21 cellular contexts compared by ENCODE assay signal in genomic region chr1:75472971-75473603, GRCh38.
"Had no signal": no experiment of that assay in that cellular context is flagged by ENCODE, and none has a peak within 500 bp of the region (broad histone marks: within the 10 kb centered on the region; RNA-seq: fewer than 3 reads in every experiment).

No MANE protein-coding gene starts in this region.

- H3K27me3 ChIP-seq: body of pancreas, thyroid gland had no signal

- H3K4me1 ChIP-seq: body of pancreas, thyroid gland had no signal

- DNase-seq: activated CD4-positive, alpha-beta T cell treated with anti-CD3 and anti-CD28 coated beads, Interleukin-2, amount 10 ng/mL, durations not matched to agents 24 days and 14 days; activated CD4-positive, CD25-positive, alpha-beta regulatory T cell; activated CD8-positive, alpha-beta memory T cell treated with anti-CD3 and anti-CD28 coated beads, Interleukin-2, amount 50 U/mL, for 4 hours; activated CD8-positive, alpha-beta T cell treated with anti-CD3 and anti-CD28 coated beads, Interleukin-2, amount 10 ng/mL, durations not matched to agents 7 days and 5 days; activated gamma-delta T cell treated with Interleukin-2 at 50 U/mL for 16 hours; activated T-cell treated with anti-CD3 and anti-CD28 coated beads, Interleukin-2, amount 50 U/mL, for 72 hours; amniotic stem cell; body of pancreas; effector memory CD4-positive, alpha-beta T cell; hypothalamus; left ventricle myocardium superior; mesendoderm; retina; stimulated activated CD4-positive, alpha-beta T cell treated with anti-CD3 and anti-CD28 coated beads, Interleukin-12 subunit alpha, Interleukin-12 subunit beta, amount 100 ng/mL, for 4 hours; stimulated activated CD4-positive, alpha-beta T cell treated with anti-CD3 and anti-CD28 coated beads, Interleukin-2, amount 100 ng/mL, for 24 hours; T-helper 17 cell; thyroid gland had no signal

- H3K9me3 Mint-ChIP-seq: activated CD4-positive, alpha-beta T cell treated with anti-CD3 and anti-CD28 coated beads, Interleukin-2, amount 10 ng/mL, durations not matched to agents 24 days and 14 days; central memory CD8-positive, alpha-beta T cell had no signal

- H3K36me3 ChIP-seq: thyroid gland had no signal

- H3K27ac ChIP-seq: body of pancreas, coronary artery, thyroid gland had no signal

- H3K4me1 Mint-ChIP-seq: activated CD4-positive, alpha-beta T cell treated with anti-CD3 and anti-CD28 coated beads, Interleukin-2, amount 10 ng/mL, durations not matched to agents 24 days and 14 days; central memory CD8-positive, alpha-beta T cell; T-helper 17 cell had no signal

- H3K27me3 Mint-ChIP-seq: activated CD4-positive, alpha-beta T cell treated with anti-CD3 and anti-CD28 coated beads, Interleukin-2, amount 10 ng/mL, durations not matched to agents 24 days and 14 days; activated naive CD8-positive, alpha-beta T cell; central memory CD8-positive, alpha-beta T cell; natural killer cell treated with Interleukin-12 subunit alpha and Interleukin-12 subunit beta and Interleukin-15 and Interleukin-18, amount 100 ng/mL, for 72 hours; T-helper 17 cell had no signal

- H3K36me3 Mint-ChIP-seq: activated naive CD8-positive, alpha-beta T cell; natural killer cell treated with Interleukin-12 subunit alpha and Interleukin-12 subunit beta and Interleukin-15 and Interleukin-18, amount 100 ng/mL, for 72 hours had no signal

- H3K4me3 Mint-ChIP-seq: activated CD4-positive, alpha-beta T cell treated with anti-CD3 and anti-CD28 coated beads, Interleukin-2, amount 10 ng/mL, durations not matched to agents 24 days and 14 days; activated CD8-positive, alpha-beta T cell treated with anti-CD3 and anti-CD28 coated beads, Interleukin-2, amount 10 ng/mL, durations not matched to agents 7 days and 5 days; activated naive CD8-positive, alpha-beta T cell; activated T-cell treated with anti-CD3 and anti-CD28 coated beads, Interleukin-2, amount 50 U/mL, for 72 hours; central memory CD8-positive, alpha-beta T cell; natural killer cell treated with Interleukin-12 subunit alpha and Interleukin-12 subunit beta and Interleukin-15 and Interleukin-18, amount 100 ng/mL, for 72 hours; T-helper 17 cell had no signal

- H3K4me3 ChIP-seq: body of pancreas, coronary artery, thyroid gland had no signal

- ATAC-seq: activated CD8-positive, alpha-beta T cell treated with anti-CD3 and anti-CD28 coated beads, Interleukin-2, amount 10 ng/mL, durations not matched to agents 7 days and 5 days; activated T-cell treated with anti-CD3 and anti-CD28 coated beads, Interleukin-2, amount 50 U/mL, for 72 hours; body of pancreas; left ventricle myocardium superior; natural killer cell treated with Interleukin-12 subunit alpha and Interleukin-12 subunit beta and Interleukin-15 and Interleukin-18, amount 100 ng/mL, for 72 hours; T-helper 17 cell had no signal

- H3K27ac Mint-ChIP-seq: activated CD4-positive, alpha-beta T cell treated with anti-CD3 and anti-CD28 coated beads, Interleukin-2, amount 10 ng/mL, durations not matched to agents 24 days and 14 days; activated CD8-positive, alpha-beta T cell treated with anti-CD3 and anti-CD28 coated beads, Interleukin-2, amount 10 ng/mL, durations not matched to agents 7 days and 5 days; activated naive CD8-positive, alpha-beta T cell; activated T-cell treated with anti-CD3 and anti-CD28 coated beads, Interleukin-2, amount 50 U/mL, for 72 hours; natural killer cell treated with Interleukin-12 subunit alpha and Interleukin-12 subunit beta and Interleukin-15 and Interleukin-18, amount 100 ng/mL, for 72 hours; T-helper 17 cell had no signal

- H3K9me3 ChIP-seq: body of pancreas, thyroid gland had no signal
